In genomic region chr6:3592371-3592941, GRCh38 we compare ENCODE assay signal across 1 cellular context.
TF ChIP-seq lines count a peak whose summit lies in the region.

No MANE protein-coding gene starts in this region.

TF ChIP-seq in IMR-90, 13 proteins besides CTCF, POLR2A, EP300 and RAD21 (continued from another document):
- TF ChIP-seq NFE2L2 (IDR thresholded peaks at IDR 0.05; ENCODE audit: low read depth, low read length) (no peak), CHD1 (IDR thresholded peaks at IDR 0.05; ENCODE audit: low read depth, low read length) (no peak)
